In genomic region chr2:72917875-72918660, GRCh38 we compare ENCODE assay signal across 9 cellular contexts. TPM values are rescaled to one million over a fixed set of nuclear protein-coding genes. Genes with fewer than 3 reads are reported as not detected.
DNase-seq lines count a peak whose midpoint lies in the region; ATAC-seq lines count a peak whose summit lies in the region.
"Had no signal": no experiment of that assay in that cellular context is flagged by ENCODE, and none has a peak within 500 bp of the region (broad histone marks: within the 10 kb centered on the region; RNA-seq: fewer than 3 reads in every experiment).

No MANE protein-coding gene starts in this region.

- H3K4me3 ChIP-seq in MG63, result no peak overlapping the region; the same call in 1 of the 2 replicates

- H3K27ac Mint-ChIP-seq in T-helper 1 cell treated with Interleukin-12 subunit alpha and Interleukin-12 subunit beta and Interleukin-4 antibody, amounts not matched to agents 30 μg/mL and 1 μg/mL, for 36 hours, result peak overlapping the region; percentile 52
- H3K27ac Mint-ChIP-seq in effector memory CD8-positive, alpha-beta T cell, result no peak overlapping the region

- H3K9me3 ChIP-seq in MG63, result no peaks in the 10 kb centered on the region

- H3K27me3 Mint-ChIP-seq in T-helper 1 cell treated with Interleukin-12 subunit alpha and Interleukin-12 subunit beta and Interleukin-4 antibody, amounts not matched to agents 30 μg/mL and 1 μg/mL, for 36 hours (ENCODE audit: low read depth), result peaks cover 84% of the 10 kb centered on the region
- H3K27me3 Mint-ChIP-seq in effector memory CD8-positive, alpha-beta T cell, result peaks cover 74 to 92% of the 10 kb centered on the region in 2 donors

- no peak for ATAC-seq in effector memory CD8-positive, alpha-beta T cell (replicated peaks)

- peaks cover 13% of the 10 kb centered on the region for H3K4me1 Mint-ChIP-seq in T-helper 1 cell treated with Interleukin-12 subunit alpha and Interleukin-12 subunit beta and Interleukin-4 antibody, amounts not matched to agents 30 μg/mL and 1 μg/mL, for 36 hours (ENCODE audit: low read depth)
- peaks cover 11 to 25% of the 10 kb centered on the region in 2 donors for H3K4me1 Mint-ChIP-seq in effector memory CD8-positive, alpha-beta T cell (ENCODE audit: low read depth in 2 of 2)

- H3K36me3 Mint-ChIP-seq in T-helper 1 cell treated with Interleukin-12 subunit alpha and Interleukin-12 subunit beta and Interleukin-4 antibody, amounts not matched to agents 30 μg/mL and 1 μg/mL, for 36 hours (ENCODE audit: low read depth), result peaks cover 2% of the 10 kb centered on the region
- H3K36me3 Mint-ChIP-seq in effector memory CD8-positive, alpha-beta T cell (ENCODE audit: insufficient read depth), result peaks cover 10% of the 10 kb centered on the region

- no peak overlapping the region for H3K4me3 Mint-ChIP-seq in T-helper 1 cell treated with Interleukin-12 subunit alpha and Interleukin-12 subunit beta and Interleukin-4 antibody, amounts not matched to agents 30 μg/mL and 1 μg/mL, for 36 hours
- peak overlapping the region; percentile 75 to 76 for H3K4me3 Mint-ChIP-seq in effector memory CD8-positive, alpha-beta T cell

- H3K27me3 ChIP-seq in MG63, result peaks cover 96% of the 10 kb centered on the region

- DNase-seq in T-helper 1 cell (no peak), MG63 (peak; percentile 23), retina (peak; percentile 82), hypothalamus (lab: John Stamatoyannopoulos, UW) (no peak), Ammon's horn (ENCODE audit: low spot score) (no peak), cerebellum (ENCODE audit: low spot score) (no peak)
- no peak for DNase-seq in effector memory CD8-positive, alpha-beta T cell

- H3K9me3 Mint-ChIP-seq in T-helper 1 cell treated with Interleukin-12 subunit alpha and Interleukin-12 subunit beta and Interleukin-4 antibody, amounts not matched to agents 30 μg/mL and 1 μg/mL, for 36 hours, result no peaks in the 10 kb centered on the region
- no peaks in the 10 kb centered on the region for H3K9me3 Mint-ChIP-seq in effector memory CD8-positive, alpha-beta T cell
- H3K9me3 Mint-ChIP-seq: neural crest cell had no signal

- H3K36me3 ChIP-seq in MG63, result no peaks in the 10 kb centered on the region

RNA-seq across cellular contexts. Expression of gene EMX1, which starts 0.7 kb away (rescaled TPM):
- total RNA-seq in MG63 (2014; rRNA removed; shearing (Covaris generic); ENCODE audit: low replicate concordance), result not detected in 2 replicates
- total RNA-seq in cerebellum, result not detected
- total RNA-seq: neural crest cell had no signal

RNA-seq across cellular contexts. Expression of gene SPR, which starts 30.9 kb away (rescaled TPM):
- 57.7 and 57.8 TPM in 2 replicates for total RNA-seq in MG63 (2014; rRNA removed; shearing (Covaris generic); ENCODE audit: low replicate concordance)
- 0.82 TPM for total RNA-seq in cerebellum

Comparison
In these comparisons a context has a peak if more than half of its experiments do, and no peak if none do; other contexts are left out.
1. DNase-seq: peak in MG63 (single experiment) and retina (single experiment); none in T-helper 1 cell (0 of 5), effector memory CD8-positive, alpha-beta T cell (0 of 3), hypothalamus (0 of 51), Ammon's horn (single experiment) and cerebellum (single experiment).
2. RNA of gene SPR, which starts 30.9 kb away (total RNA-seq): 57.7 to 57.8 TPM in MG63; 0.82 TPM in cerebellum (single experiment); every median in the first group is over 10 times any median in the second.